ENCODE assay signal across 11 cellular contexts in genomic region chr6:54291146-54291545, GRCh38. TPM values are rescaled to one million over a fixed set of nuclear protein-coding genes. Genes with fewer than 3 reads are reported as not detected.
DNase-seq lines count a peak whose midpoint lies in the region; ATAC-seq, FAIRE-seq and TF ChIP-seq lines count a peak whose summit lies in the region.
"Had no signal": no experiment of that assay in that cellular context is flagged by ENCODE, and none has a peak within 500 bp of the region (broad histone marks: within the 10 kb centered on the region; RNA-seq: fewer than 3 reads in every experiment).

No MANE protein-coding gene starts in this region.

- no peak overlapping the region for H3K27ac Mint-ChIP-seq in naive thymus-derived CD8-positive, alpha-beta T cell
- H3K27ac Mint-ChIP-seq: T-helper 1 cell treated with Interleukin-12 subunit alpha and Interleukin-12 subunit beta and Interleukin-4 antibody, amounts not matched to agents 30 μg/mL and 1 μg/mL, for 36 hours had no signal

- ATAC-seq in GM19438 (IDR thresholded peaks at IDR 0.05; ENCODE audit: low read depth, unreplicated experiment) (peak; percentile 76), HG03354 (IDR thresholded peaks at IDR 0.05; ENCODE audit: poor library complexity, severe bottlenecking, unreplicated experiment) (peak; percentile 68), GM12878 (peak; percentile 80), mucosa of descending colon (no peak)
- ATAC-seq in naive thymus-derived CD8-positive, alpha-beta T cell = no peak

- H3K9me3 ChIP-seq in GM12878 (replicated peaks; ENCODE audit: control insufficient read depth, insufficient read depth, low read length) (no peaks in the 10 kb centered on the region; the same call in 2 of the 3 replicates), mucosa of descending colon (no peaks in the 10 kb centered on the region)

- TF ChIP-seq CTCF in GM12878 (IDR thresholded peaks at IDR 0.05 in 2 of 3, conservative IDR thresholded peaks at IDR 0.05 in 1 of 3; ENCODE audit: control insufficient read depth in 2 of 3, extremely low read depth in 1 of 3, insufficient read depth in 1 of 3, low read depth in 3 of 3, low read length in 3 of 3) (no peak), mucosa of descending colon (IDR thresholded peaks at IDR 0.05) (no peak)

- H3K79me2 ChIP-seq in ACC112 (ENCODE audit: control insufficient read depth, insufficient read depth, low read length, unreplicated experiment) = no peaks in the 10 kb centered on the region
- no peaks in the 10 kb centered on the region for H3K79me2 ChIP-seq in GM12878 (ENCODE audit: control insufficient read depth, insufficient read depth, low read length)

- TF ChIP-seq RAD21 in GM12878 (IDR thresholded peaks at IDR 0.05; ENCODE audit: insufficient read depth, low read depth, low read length) = no peak

- RAD21 ChIA-PET in GM12878 (lab: Charles Lee; ENCODE audit: unreplicated experiment) = no interaction called here

- SMC1A ChIA-PET in GM12878 (lab: Charles Lee; ENCODE audit: uncharacterized antibody, unreplicated experiment) = interaction anchor here (1.1 kb wide), 1 partner anchor 46 kb away, joined by 5 read pairs; no protein-coding TSS in a partner anchor

- in situ Hi-C loops in GM12878 (cut with MboI) = no loop called here

- 0% methylated on average over 2 of the region's 2 CpGs for WGBS in GM12878 (ENCODE audit: insufficient coverage, insufficient replicate concordance, low lambda C conversion rate, missing lambda C conversion rate)

- H3K27me3 ChIP-seq in ACC112 (ENCODE audit: insufficient read depth, low read length) (no peaks in the 10 kb centered on the region), GM12878 (replicated peaks in 1 of 2; ENCODE audit: control insufficient read depth in 2 of 2, insufficient read depth in 2 of 2, low read length in 1 of 2) (no peaks in the 10 kb centered on the region)

- CTCF ChIA-PET in GM12878 (lab: Yijun Ruan, JAX) = no interaction called here

- TF ChIP-seq EP300 in GM12878 (IDR thresholded peaks at IDR 0.05; ENCODE audit: borderline replicate concordance in 1 of 2, control insufficient read depth in 1 of 2, low read depth in 2 of 2, low read length in 2 of 2) = no peak

- no peaks in the 10 kb centered on the region for H3K36me3 ChIP-seq in ACC112 (ENCODE audit: insufficient read depth, low read length)
- H3K36me3 ChIP-seq in GM12878 (ENCODE audit: control insufficient read depth in 2 of 2, insufficient read depth in 2 of 2, low read length in 1 of 2) = no peaks in the 10 kb centered on the region
- no peaks in the 10 kb centered on the region for H3K36me3 ChIP-seq in mucosa of descending colon (ENCODE audit: low read depth)

- H3K9ac ChIP-seq in GM12878 (ENCODE audit: control insufficient read depth, insufficient read depth, low read length) = no peak overlapping the region

- TF ChIP-seq POLR2A in GM12878 (IDR thresholded peaks at IDR 0.05; ENCODE audit: low read depth, low read length) = no peak

- H3K27me3 Mint-ChIP-seq in naive thymus-derived CD8-positive, alpha-beta T cell = no peaks in the 10 kb centered on the region

- peaks cover 19% of the 10 kb centered on the region for H3K4me1 ChIP-seq in ACC112 (ENCODE audit: control insufficient read depth, insufficient read depth, low read length, unreplicated experiment)
- H3K4me1 ChIP-seq in GM12878 (ENCODE audit: control insufficient read depth, insufficient read depth, low read length) = no peaks in the 10 kb centered on the region
- no peaks in the 10 kb centered on the region for H3K4me1 ChIP-seq in mucosa of descending colon (ENCODE audit: low read depth)

- H3K4me3 ChIP-seq in ACC112 (ENCODE audit: low read depth, low read length) (no peak overlapping the region), GM12878 (no peak overlapping the region), mucosa of descending colon (no peak overlapping the region)

- H2AFZ ChIP-seq in ACC112 (ENCODE audit: low read length, unreplicated experiment) (peak overlapping the region; percentile 67), GM12878 (ENCODE audit: control insufficient read depth, low read depth, low read length) (no peak overlapping the region)

- no peaks in the 10 kb centered on the region for H4K20me1 ChIP-seq in GM12878 (ENCODE audit: control insufficient read depth, insufficient read depth)

- H3K4me3 Mint-ChIP-seq in naive thymus-derived CD8-positive, alpha-beta T cell = no peak overlapping the region
- H3K4me3 Mint-ChIP-seq: T-helper 1 cell treated with Interleukin-12 subunit alpha and Interleukin-12 subunit beta and Interleukin-4 antibody, amounts not matched to agents 30 μg/mL and 1 μg/mL, for 36 hours had no signal

- no TSS peak for BruUV-seq in GM12878 (replicated peaks; lab: Mats Ljungman, UMichigan)

- no peaks in the 10 kb centered on the region for H3K4me1 Mint-ChIP-seq in naive thymus-derived CD8-positive, alpha-beta T cell

- DNase-seq in GM12878 (ENCODE audit: low read depth, low spot score) (peak; percentile 50), mucosa of descending colon (no peak), T-helper 2 cell (no peak)
- no peak for DNase-seq in naive thymus-derived CD8-positive, alpha-beta T cell
- DNase-seq in activated CD4-positive, alpha-beta T cell treated with anti-CD3 and anti-CD28 coated beads for 48 hours = no peak
- DNase-seq: DND-41 had no signal

- POLR2A ChIA-PET in GM12878 (lab: Charles Lee) = interaction anchor here (0.6 kb wide), 1 partner anchor 374 kb away, joined by 3 read pairs; no protein-coding TSS in a partner anchor
- POLR2A ChIA-PET in naive thymus-derived CD8-positive, alpha-beta T cell (lab: Charles Lee) = no interaction called here

- intact Hi-C loops in GM12878 (cut with micrococcal nuclease; ENCODE audit: unreplicated experiment) (no loop called here), mucosa of descending colon (cut with DNase I, micrococcal nuclease) (no loop called here)

- no peaks in the 10 kb centered on the region for H3K36me3 Mint-ChIP-seq in naive thymus-derived CD8-positive, alpha-beta T cell

- no peak for FAIRE-seq in GM12878 (lab: Jason Lieb, UNC)

- peak overlapping the region; percentile 61 for H3K27ac ChIP-seq in ACC112 (ENCODE audit: low read depth, low read length)
- H3K27ac ChIP-seq in GM12878 (ENCODE audit: control insufficient read depth, insufficient read depth) = no peak overlapping the region

- H3K9me3 Mint-ChIP-seq in naive thymus-derived CD8-positive, alpha-beta T cell = peaks cover 0 to 35% (median 3%) of the 10 kb centered on the region in 9 donors

- no peak overlapping the region for H3K4me2 ChIP-seq in GM12878 (ENCODE audit: control insufficient read depth, insufficient read depth)

TF ChIP-seq in GM12878, 131 proteins besides CTCF, POLR2A, EP300 and RAD21:
- TF ChIP-seq HDAC6 (IDR thresholded peaks at IDR 0.05; ENCODE audit: unreplicated experiment) (no peak), IKZF2 (IDR thresholded peaks at IDR 0.05) (0 out of 4 replicates have a peak, but pooled peaks of 1 of the 2 experiments have one; percentile 10)

RNA-seq across cellular contexts. Expression of gene TINAG, which starts 17.1 kb away (rescaled TPM):
- total RNA-seq in GM12878 (2013; cell fraction: nucleolus; rRNA removed) = not detected in 2 replicates
- total RNA-seq in GM12878 (2014; rRNA removed) = 0.38 and 2.0 TPM in 2 replicates
- 0.81 and 1.4 TPM in 2 replicates for total RNA-seq in GM12878 (2014; rRNA removed; fragmentation: Illumina TruSeq; extraction: Trizol)
- 0.51 and 0.64 TPM in 2 replicates for total RNA-seq in GM12878 (2021)
- polyA plus RNA-seq in GM12878 (2011; ENCODE audit: low read depth) = 0.21 TPM
- polyA plus RNA-seq in GM12878 (2011; rRNA removed) = 7.7 and 9.4 TPM in 2 replicates
- 3.1 and 3.3 TPM in 2 replicates for polyA plus RNA-seq in GM12878 (2011; cell fraction: cytosol; rRNA removed)
- polyA plus RNA-seq in GM12878 (2011; cell fraction: nucleus; rRNA removed) = 5.1 and 5.2 TPM in 2 replicates
- polyA plus RNA-seq in GM12878 (2012) = 0.08 TPM in 1 of 2 replicates, not detected in the other
- 1.0 TPM in 1 of 2 replicates, not detected in the other for polyA plus RNA-seq in GM12878 (2014; fragmentation: Illumina TruSeq; extraction: Trizol)
- 1 to 10 TPM; 4.1 to 4.4 TPM for polyA plus RNA-seq in GM12878 (2014; fragmentation: Nextera tagmentation; extraction: Ambion mirVana)
- polyA plus RNA-seq in GM12878 (2014; rRNA removed) = 0.86 and 1.1 TPM in 2 replicates
- under 1 TPM; 0.26 to 0.28 TPM for polyA plus RNA-seq in GM12878 (2016; fragmentation: Nextera tagmentation; extraction: Ambion mirVana)
- 4.3 and 8.5 TPM in 2 replicates for polyA minus RNA-seq in GM12878 (2011; rRNA and poly(A)+ RNA removed)
- 1.9 TPM in 1 of 2 replicates, not detected in the other for polyA minus RNA-seq in GM12878 (2011; cell fraction: cytosol; rRNA and poly(A)+ RNA removed)
- 5.0 and 5.4 TPM in 2 replicates for polyA minus RNA-seq in GM12878 (2011; cell fraction: nucleus; rRNA and poly(A)+ RNA removed)
- total RNA-seq in naive thymus-derived CD8-positive, alpha-beta T cell = not detected
- polyA plus RNA-seq in naive thymus-derived CD8-positive, alpha-beta T cell = not detected
- 10 to 100 TPM; 25.2 to 55.5 (median 28.1) TPM for total RNA-seq in mucosa of descending colon
- total RNA-seq: subcutaneous adipose tissue had no signal

Comparison
In these comparisons a context has a peak if more than half of its experiments do, and no peak if none do; other contexts are left out.
1. ATAC-seq: peak in GM19438 (single experiment), HG03354 (single experiment) and GM12878 (single experiment); none in naive thymus-derived CD8-positive, alpha-beta T cell (0 of 2) and mucosa of descending colon (single experiment).
2. RNA of gene TINAG, which starts 17.1 kb away (total RNA-seq): 25.2 to 55.5 TPM in mucosa of descending colon; 0.38 to 2.0 TPM in GM12878 and not detected in naive thymus-derived CD8-positive, alpha-beta T cell; every median in the first group is over 4 times any median in the second.